Comparison of ENCODE assay signal across 28 cellular contexts in genomic region chr7:108083980-108084379, GRCh38. TPM values are rescaled to one million over a fixed set of nuclear protein-coding genes. Genes with fewer than 3 reads are reported as not detected.
DNase-seq lines count a peak whose midpoint lies in the region; ATAC-seq, FAIRE-seq and TF ChIP-seq lines count a peak whose summit lies in the region.
"Had no signal": no experiment of that assay in that cellular context is flagged by ENCODE, and none has a peak within 500 bp of the region (broad histone marks: within the 10 kb centered on the region; RNA-seq: fewer than 3 reads in every experiment).

No MANE protein-coding gene starts in this region.

- CTCF ChIA-PET in A673 (lab: Charles Lee) = interaction anchor here (0.6 kb wide), 1 partner anchor 206 kb away, joined by 3 read pairs; no protein-coding TSS in a partner anchor
- CTCF ChIA-PET in activated CD8-positive, alpha-beta T cell treated with anti-CD3 and anti-CD28 coated beads, Interleukin-2, amount 10 ng/mL, durations not matched to agents 7 days and 5 days (lab: Charles Lee) = no interaction called here

- H3K4me3 ChIP-seq in A673 (ENCODE audit: low read depth, low read length, poor library complexity, severe bottlenecking) = no peak overlapping the region
- H3K4me3 ChIP-seq in bronchial epithelial cell (ENCODE audit: low read depth, low read length) = no peak overlapping the region
- H3K4me3 ChIP-seq: coronary artery, left lung, MG63, sigmoid colon had no signal

- no peak for TF ChIP-seq CTCF in A673 (conservative IDR thresholded peaks at IDR 0.05; ENCODE audit: low read depth, low read length)
- no peak for TF ChIP-seq CTCF in bronchial epithelial cell (IDR thresholded peaks at IDR 0.05; ENCODE audit: insufficient read depth, low read length, severe bottlenecking)

- BruUV-seq in A673 (replicated peaks; lab: Mats Ljungman, UMichigan) = no TSS peak

- peaks cover 2% of the 10 kb centered on the region for H3K4me1 Mint-ChIP-seq in activated CD8-positive, alpha-beta T cell treated with anti-CD3 and anti-CD28 coated beads, Interleukin-2, amount 10 ng/mL, durations not matched to agents 7 days and 5 days (ENCODE audit: low read depth)
- H3K4me1 Mint-ChIP-seq: activated naive CD8-positive, alpha-beta T cell treated with anti-CD3 and anti-CD28 coated beads, Interleukin-2, amount 50 U/mL, for 24 hours had no signal

- H3K36me3 ChIP-seq in A673 (ENCODE audit: insufficient read depth, low read length, poor library complexity, severe bottlenecking) (no peaks in the 10 kb centered on the region), bronchial epithelial cell (ENCODE audit: control insufficient read depth, insufficient read depth, low read length) (no peaks in the 10 kb centered on the region)
- H3K36me3 ChIP-seq: left lung, MG63, sigmoid colon had no signal

- no peak for ATAC-seq in activated CD8-positive, alpha-beta T cell treated with anti-CD3 and anti-CD28 coated beads, Interleukin-2, amount 10 ng/mL, durations not matched to agents 7 days and 5 days
- ATAC-seq in HG02885 (IDR thresholded peaks at IDR 0.05; ENCODE audit: poor library complexity, unreplicated experiment) = no peak
- ATAC-seq: activated naive CD8-positive, alpha-beta T cell treated with anti-CD3 and anti-CD28 coated beads, Interleukin-2, amount 50 U/mL, for 24 hours; left lung; WTC11 had no signal

- no peaks in the 10 kb centered on the region for H3K36me3 Mint-ChIP-seq in activated CD8-positive, alpha-beta T cell treated with anti-CD3 and anti-CD28 coated beads, Interleukin-2, amount 10 ng/mL, durations not matched to agents 7 days and 5 days (ENCODE audit: low read depth)

- no peaks in the 10 kb centered on the region for H3K27me3 ChIP-seq in A673 (replicated peaks; ENCODE audit: insufficient read depth, low read depth, low read length, poor library complexity)
- no peaks in the 10 kb centered on the region for H3K27me3 ChIP-seq in bronchial epithelial cell (ENCODE audit: control insufficient read depth, insufficient read depth, low read length)
- H3K27me3 ChIP-seq: left lung, MG63, sigmoid colon had no signal

- no peak for FAIRE-seq in bronchial epithelial cell (lab: Jason Lieb, UNC)
- FAIRE-seq: GM12891, GM19239 had no signal

- H3K27ac ChIP-seq in A673 (ENCODE audit: low read depth, low read length, poor library complexity, severe bottlenecking) = no peak overlapping the region
- H3K27ac ChIP-seq: coronary artery, HL-60, left lung had no signal

- H3K4me3 Mint-ChIP-seq in activated CD8-positive, alpha-beta T cell treated with anti-CD3 and anti-CD28 coated beads, Interleukin-2, amount 10 ng/mL, durations not matched to agents 7 days and 5 days = no peak overlapping the region
- H3K4me3 Mint-ChIP-seq: activated naive CD8-positive, alpha-beta T cell treated with anti-CD3 and anti-CD28 coated beads, Interleukin-2, amount 50 U/mL, for 24 hours; mesothelial cell of epicardium; nephron; WTC11 had no signal

- peaks cover 8% of the 10 kb centered on the region for H3K9me3 Mint-ChIP-seq in activated CD8-positive, alpha-beta T cell treated with anti-CD3 and anti-CD28 coated beads, Interleukin-2, amount 10 ng/mL, durations not matched to agents 7 days and 5 days (ENCODE audit: insufficient read depth)

- POLR2A ChIA-PET in A673 (lab: Charles Lee; ENCODE audit: low non-redundant PET) = no interaction called here
- POLR2A ChIA-PET in activated CD8-positive, alpha-beta T cell treated with anti-CD3 and anti-CD28 coated beads, Interleukin-2, amount 10 ng/mL, durations not matched to agents 7 days and 5 days (lab: Charles Lee) = no interaction called here

- peaks cover 5% of the 10 kb centered on the region for H3K9me3 ChIP-seq in A673 (ENCODE audit: low read depth, low read length, poor library complexity, severe bottlenecking)
- H3K9me3 ChIP-seq: MG63, sigmoid colon had no signal

- H3K27me3 Mint-ChIP-seq in activated CD8-positive, alpha-beta T cell treated with anti-CD3 and anti-CD28 coated beads, Interleukin-2, amount 10 ng/mL, durations not matched to agents 7 days and 5 days (ENCODE audit: low read depth) = peaks cover 3% of the 10 kb centered on the region
- H3K27me3 Mint-ChIP-seq: activated naive CD8-positive, alpha-beta T cell treated with anti-CD3 and anti-CD28 coated beads, Interleukin-2, amount 50 U/mL, for 24 hours had no signal

- DNase-seq in A673 (ENCODE audit: low spot score) (peak; percentile 58), HT1080 (ENCODE audit: low read depth) (peak; percentile 75), bronchial epithelial cell (ENCODE audit: low read depth) (peak; percentile 46), middle frontal gyrus (ENCODE audit: extremely low spot score, low spot score) (peak; percentile 45), HuH-7.5 (ENCODE audit: low spot score) (no peak)
- DNase-seq in activated CD8-positive, alpha-beta T cell treated with anti-CD3 and anti-CD28 coated beads, Interleukin-2, amount 10 ng/mL, durations not matched to agents 7 days and 5 days = no peak
- no peak for DNase-seq in activated CD4-positive, alpha-beta T cell treated with anti-CD3 and anti-CD28 coated beads, Interleukin-2, amount 50 U/mL, for 4 hours
- DNase-seq: ACHN; activated CD4-positive, alpha-beta T cell treated with anti-CD3 and anti-CD28 coated beads, Interleukin-2, amount 50 U/mL, for 48 hours; activated gamma-delta T cell; activated naive CD8-positive, alpha-beta T cell treated with anti-CD3 and anti-CD28 coated beads, Interleukin-2, amount 50 U/mL, for 24 hours; DMS 273 treated with DMSO at 0.1 percent for 48 hours; left lung; MG63; NCI-H1417 treated with DMSO at 0.1 percent for 48 hours; NCI-H69; sigmoid colon; stimulated activated CD8-positive, alpha-beta memory T cell treated with anti-CD3 and anti-CD28 coated beads, Interleukin-4, amount 100 ng/mL, for 48 hours; T-helper 9 cell had no signal

- no peak overlapping the region for H3K27ac Mint-ChIP-seq in activated CD8-positive, alpha-beta T cell treated with anti-CD3 and anti-CD28 coated beads, Interleukin-2, amount 10 ng/mL, durations not matched to agents 7 days and 5 days
- H3K27ac Mint-ChIP-seq: activated naive CD8-positive, alpha-beta T cell treated with anti-CD3 and anti-CD28 coated beads, Interleukin-2, amount 50 U/mL, for 24 hours; mesothelial cell of epicardium; WTC11 had no signal

- H3K4me1 ChIP-seq in A673 (ENCODE audit: insufficient read depth, low read length, poor library complexity, severe bottlenecking) = peaks cover 17% of the 10 kb centered on the region

- intact Hi-C loops in A673 (cut with micrococcal nuclease; ENCODE audit: unreplicated experiment) = no loop called here

RNA-seq across cellular contexts. Expression of gene LAMB4, which starts 46.2 kb away (rescaled TPM):
- total RNA-seq in A673 (2021) (0.09 and 0.21 TPM in 2 replicates), bronchial epithelial cell (under 0.01 and 0.13 TPM in 2 replicates)
- total RNA-seq in HT1080 (2014; rRNA removed; shearing (Covaris generic)) = 0.06 TPM in 1 of 2 replicates, not detected in the other
- 0.27 and 0.30 TPM in 2 replicates for polyA plus RNA-seq in HT1080 (2015; cell fraction: cytosol; rRNA removed)
- polyA plus RNA-seq in HT1080 (2015; cell fraction: nucleus; rRNA removed) = 0.25 and 0.59 TPM in 2 replicates
- total RNA-seq in activated CD8-positive, alpha-beta T cell treated with anti-CD3 and anti-CD28 coated beads, Interleukin-2, amount 10 ng/mL, durations not matched to agents 7 days and 5 days = not detected
- total RNA-seq: ureter, WTC11 had no signal

Comparison
In these comparisons a context has a peak if more than half of its experiments do, and no peak if none do; other contexts are left out.
1. DNase-seq: peak in A673 (single experiment), HT1080 (single experiment), bronchial epithelial cell (single experiment) and middle frontal gyrus (single experiment); none in activated CD8-positive, alpha-beta T cell treated with anti-CD3 and anti-CD28 coated beads, Interleukin-2, amount 10 ng/mL, durations not matched to agents 7 days and 5 days (single experiment), activated CD4-positive, alpha-beta T cell treated with anti-CD3 and anti-CD28 coated beads, Interleukin-2, amount 50 U/mL, for 4 hours (0 of 2) and HuH-7.5 (single experiment).